Comparison of ENCODE assay signal across 8 cellular contexts in the genomic region with DNA sequence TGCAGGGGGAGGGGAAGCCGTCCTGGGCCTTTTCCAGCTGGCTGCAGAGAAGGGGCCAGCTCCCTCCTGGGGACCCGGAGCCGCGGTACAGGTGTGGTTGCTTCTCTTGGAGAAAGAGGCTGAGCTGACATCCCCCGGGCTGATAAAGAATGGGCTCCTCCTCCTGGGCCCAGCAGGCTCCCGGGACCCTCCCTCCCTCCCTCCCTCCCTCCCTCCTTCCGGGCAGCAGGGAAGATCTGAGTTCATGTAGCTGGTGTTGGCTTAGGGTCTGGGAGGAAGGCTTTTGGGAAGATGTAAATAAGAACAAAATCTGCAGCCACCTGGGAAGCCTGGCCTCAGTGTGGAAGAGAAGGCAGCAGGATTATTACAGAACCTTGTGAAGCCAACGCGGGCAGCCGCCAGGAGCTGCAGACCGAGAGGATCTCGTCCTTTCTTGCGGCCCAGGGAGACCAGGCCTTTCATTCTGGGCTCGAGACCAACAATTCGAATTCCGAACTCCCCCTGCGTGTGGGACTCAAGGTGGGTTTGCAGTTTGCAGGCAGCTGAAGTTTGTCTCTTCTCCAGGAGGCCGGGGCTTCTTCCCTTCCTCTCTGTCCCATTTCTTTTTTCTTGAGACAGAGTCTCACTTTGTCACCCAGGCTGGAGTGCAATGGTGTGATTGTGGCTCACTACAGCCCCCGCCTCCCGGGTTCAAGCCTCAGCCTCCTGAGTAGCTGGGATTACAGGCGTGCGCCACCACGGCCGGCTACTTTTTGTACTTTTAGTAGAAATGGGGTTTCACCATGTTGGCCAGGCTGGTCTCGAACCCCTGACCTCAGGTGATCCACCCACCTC. TPM values are rescaled to one million over a fixed set of nuclear protein-coding genes. Genes with fewer than 3 reads are reported as not detected.
A peak's percentile ranks its signal among the peaks of the same experiment; 100 is the strongest.
DNase-seq lines count a peak whose midpoint lies in the region; ATAC-seq, FAIRE-seq and TF ChIP-seq lines count a peak whose summit lies in the region.

A gene with protein sequence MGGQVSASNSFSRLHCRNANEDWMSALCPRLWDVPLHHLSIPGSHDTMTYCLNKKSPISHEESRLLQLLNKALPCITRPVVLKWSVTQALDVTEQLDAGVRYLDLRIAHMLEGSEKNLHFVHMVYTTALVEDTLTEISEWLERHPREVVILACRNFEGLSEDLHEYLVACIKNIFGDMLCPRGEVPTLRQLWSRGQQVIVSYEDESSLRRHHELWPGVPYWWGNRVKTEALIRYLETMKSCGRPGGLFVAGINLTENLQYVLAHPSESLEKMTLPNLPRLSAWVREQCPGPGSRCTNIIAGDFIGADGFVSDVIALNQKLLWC (plus strand): TSS at position 216 of the 834 bp plus-strand sequence. CDS start 2,807 bp downstream, outside the sequence.

- H3K9me3 Mint-ChIP-seq in dendritic cell treated with granulocyte-macrophage colony-stimulating factor and Interleukin-4, amounts not matched to agents 40 ng/mL and 50 ng/mL, for 4 days: no peaks in the 10 kb centered on the region

- H3K4me3 ChIP-seq in lower lobe of right lung: peak within 1 kb of the TSS; percentile 36

- peak; percentile 74 for DNase-seq in GM10266 (ENCODE audit: extremely low spot score)
- no peak for DNase-seq in LHCN-M2 (ENCODE audit: low read depth)
- peak; percentile 49 for DNase-seq in lower lobe of right lung
- DNase-seq in urothelium cell line (ENCODE audit: low spot score): peak; percentile 74
- no peak for DNase-seq in SKM-1 (lab: John Stamatoyannopoulos, UW; ENCODE audit: unreplicated experiment)

- H3K36me3 Mint-ChIP-seq in dendritic cell treated with granulocyte-macrophage colony-stimulating factor and Interleukin-4, amounts not matched to agents 40 ng/mL and 50 ng/mL, for 4 days (ENCODE audit: low read depth): peaks cover 34% of the 10 kb centered on the region

- FAIRE-seq in urothelium cell line (lab: Jason Lieb, UNC): no peak

- intact Hi-C loops in dendritic cell treated with granulocyte-macrophage colony-stimulating factor and Interleukin-4, amounts not matched to agents 40 ng/mL and 50 ng/mL, for 4 days (cut with micrococcal nuclease): no loop called here
- intact Hi-C loops in lower lobe of right lung (cut with DNase I): no loop called here

- H3K27ac Mint-ChIP-seq in dendritic cell treated with granulocyte-macrophage colony-stimulating factor and Interleukin-4, amounts not matched to agents 40 ng/mL and 50 ng/mL, for 4 days: peak within 1 kb of the TSS; percentile 48

- H3K9me3 ChIP-seq in lower lobe of right lung: no peaks in the 10 kb centered on the region

- H3K27ac ChIP-seq in lower lobe of right lung: no peak within 1 kb of the TSS

- H3K4me3 Mint-ChIP-seq in dendritic cell treated with granulocyte-macrophage colony-stimulating factor and Interleukin-4, amounts not matched to agents 40 ng/mL and 50 ng/mL, for 4 days: peak within 1 kb of the TSS; percentile 53

- H3K27me3 Mint-ChIP-seq in dendritic cell treated with granulocyte-macrophage colony-stimulating factor and Interleukin-4, amounts not matched to agents 40 ng/mL and 50 ng/mL, for 4 days: no peaks in the 10 kb centered on the region

- no peaks in the 10 kb centered on the region for H3K27me3 ChIP-seq in lower lobe of right lung (ENCODE audit: low read depth)

- H3K36me3 ChIP-seq in lower lobe of right lung: peaks cover 19% of the 10 kb centered on the region

- peaks cover 30% of the 10 kb centered on the region for H3K4me1 Mint-ChIP-seq in dendritic cell treated with granulocyte-macrophage colony-stimulating factor and Interleukin-4, amounts not matched to agents 40 ng/mL and 50 ng/mL, for 4 days (ENCODE audit: low read depth)

- ATAC-seq in lower lobe of right lung (no peak), GM19467 (IDR thresholded peaks at IDR 0.05; ENCODE audit: unreplicated experiment) (no peak), HG03045 (IDR thresholded peaks at IDR 0.05; ENCODE audit: unreplicated experiment) (no peak)

- no peak for TF ChIP-seq CTCF in GM10266 (IDR thresholded peaks at IDR 0.05; ENCODE audit: control insufficient read depth, insufficient read depth, low read depth, missing control alignments)
- no peak for TF ChIP-seq CTCF in lower lobe of right lung (IDR thresholded peaks at IDR 0.05)

- H3K4me1 ChIP-seq in lower lobe of right lung: peaks cover 13% of the 10 kb centered on the region

RNA-seq across cellular contexts. Expression of the gene that starts here (rescaled TPM):
- total RNA-seq in LHCN-M2 (2014; rRNA removed): 14.0 and 14.3 TPM in 2 replicates
- 9.0 TPM for polyA plus RNA-seq in LHCN-M2 (2012)
- total RNA-seq in lower lobe of right lung: 23.7 TPM

Comparison
In these comparisons a context has a peak if more than half of its experiments do, and no peak if none do; other contexts are left out.
1. DNase-seq: peak in GM10266 (single experiment), lower lobe of right lung (single experiment) and urothelium cell line (single experiment); none in LHCN-M2 (single experiment) and SKM-1 (single experiment).